In the genomic region with DNA sequence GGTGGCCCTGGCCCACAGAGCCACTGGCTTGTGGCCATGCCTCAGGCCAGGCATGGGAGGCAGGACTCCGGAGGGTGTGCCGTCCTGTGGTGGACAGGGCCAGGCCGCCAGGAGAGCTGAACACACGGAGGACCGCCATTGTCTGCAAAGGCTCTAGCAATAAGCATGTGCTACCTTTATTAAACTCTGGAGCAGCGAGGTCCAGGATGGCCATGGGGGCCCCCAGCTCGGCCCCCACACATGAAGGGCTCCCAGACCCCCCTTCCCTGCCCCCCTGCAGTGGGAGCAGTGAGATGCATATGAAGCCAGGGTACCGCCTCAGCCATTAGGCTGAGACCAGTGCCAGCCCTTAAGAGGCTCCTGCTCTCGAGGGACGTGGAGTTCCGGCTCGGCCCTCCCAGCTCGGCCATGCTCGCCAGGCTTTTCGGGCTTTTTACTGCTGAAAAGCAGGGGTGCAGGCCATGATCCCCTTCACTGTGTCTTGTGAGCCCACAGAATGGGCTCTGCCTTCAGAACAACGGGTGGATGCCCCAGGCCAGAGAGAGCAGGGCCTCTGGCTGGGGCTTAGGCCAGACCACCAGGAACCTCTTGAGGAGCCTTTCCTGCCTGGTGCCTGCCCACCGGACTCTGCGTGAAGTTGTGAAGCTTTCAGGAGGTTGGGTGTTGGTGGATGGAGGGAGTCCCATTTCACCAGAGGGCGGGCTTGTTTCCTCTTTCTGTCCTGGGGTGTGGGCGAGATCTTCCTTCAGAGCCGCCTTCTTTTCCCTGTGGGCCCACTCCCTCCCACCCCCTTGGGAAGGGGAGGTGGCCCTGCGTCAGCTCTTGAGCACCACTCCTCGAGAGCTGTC, we compare ENCODE assay signal across 15 cellular contexts. TPM values are rescaled to one million over a fixed set of nuclear protein-coding genes. Genes with fewer than 3 reads are reported as not detected.
DNase-seq lines count a peak whose midpoint lies in the region; ATAC-seq and TF ChIP-seq lines count a peak whose summit lies in the region.
"Had no signal": no experiment of that assay in that cellular context is flagged by ENCODE, and none has a peak within 500 bp of the region (broad histone marks: within the 10 kb centered on the region; RNA-seq: fewer than 3 reads in every experiment).

No MANE protein-coding gene starts in this region.

- H3K4me1 ChIP-seq in heart right ventricle (peaks cover 5 to 27% (median 15%) of the 10 kb centered on the region in 9 donors), right cardiac atrium (ENCODE audit: control insufficient read depth, insufficient read depth, low read length) (no peaks in the 10 kb centered on the region)

- WGBS in heart right ventricle, 2 donors: 88% methylated on average over 23 of the region's 23 CpGs
- WGBS in right cardiac atrium: 85% methylated on average over 23 of the region's 23 CpGs

- peaks cover 0 to 73% (median 8%) of the 10 kb centered on the region in 9 donors for H3K36me3 ChIP-seq in heart right ventricle

- DNase-seq in left ventricle myocardium superior (peak; percentile 25), heart right ventricle (no peak), right cardiac atrium (peak in 2 of 3 donors; percentile 47 to 55), ureter (ENCODE audit: low spot score) (peak; percentile 41), SW480 (ENCODE audit: low spot score) (no peak)
- no peak for DNase-seq in stimulated activated CD4-positive, alpha-beta T cell treated with anti-CD3 and anti-CD28 coated beads, Interleukin-12 subunit alpha, Interleukin-12 subunit beta, amount 100 ng/mL, for 4 hours
- DNase-seq: activated CD8-positive, alpha-beta T cell treated with anti-CD3 and anti-CD28 coated beads for 36 hours; activated gamma-delta T cell treated with Interleukin-2 at 50 U/mL for 16 hours; Calu3; HFFc6; naive thymus-derived CD8-positive, alpha-beta T cell; NCI-H774; SW 1271 had no signal

- H3K27ac ChIP-seq in heart right ventricle: no peak overlapping the region
- H3K27ac ChIP-seq in right cardiac atrium (ENCODE audit: low read length): no peak overlapping the region

- H3K27me3 ChIP-seq in heart right ventricle: no peaks in the 10 kb centered on the region
- no peaks in the 10 kb centered on the region for H3K27me3 ChIP-seq in right cardiac atrium (ENCODE audit: control insufficient read depth, insufficient read depth)

- H3K9me3 ChIP-seq in heart right ventricle: no peaks in the 10 kb centered on the region
- no peaks in the 10 kb centered on the region for H3K9me3 ChIP-seq in right cardiac atrium (ENCODE audit: control insufficient read depth, low read length)

- no peak for ATAC-seq in left ventricle myocardium superior
- ATAC-seq in heart right ventricle: no peak
- ATAC-seq in right cardiac atrium: no peak
- ATAC-seq: activated CD8-positive, alpha-beta T cell treated with anti-CD3 and anti-CD28 coated beads for 36 hours; naive thymus-derived CD8-positive, alpha-beta T cell; Panc1 had no signal

- H3K4me3 ChIP-seq in heart right ventricle (no peak overlapping the region), right cardiac atrium (ENCODE audit: low read length) (no peak overlapping the region)

- intact Hi-C loops in left ventricle myocardium superior (cut with micrococcal nuclease) (no loop called here), heart right ventricle (cut with DNase I) (no loop called here), right cardiac atrium (cut with DNase I) (no loop called here)

- no peak for TF ChIP-seq CTCF in heart right ventricle (IDR thresholded peaks at IDR 0.05)

RNA-seq across cellular contexts. Expression of gene AMIGO3, which starts 2.6 kb away (rescaled TPM):
- total RNA-seq in left ventricle myocardium superior: not detected
- total RNA-seq in heart right ventricle: under 1 TPM in 2 of 10 donors, not detected in 8; 0.09 to 0.15 TPM
- 1 to 10 TPM; 1.8 to 2.1 TPM for polyA plus RNA-seq in heart right ventricle
- under 1 TPM in 1 of 4 donors, not detected in 3; 0.09 TPM for total RNA-seq in right cardiac atrium
- polyA plus RNA-seq in right cardiac atrium: 0.57 TPM
- total RNA-seq in ureter: not detected
- total RNA-seq: frontal cortex had no signal

RNA-seq across cellular contexts. Expression of gene GMPPB, which starts 6.8 kb away (rescaled TPM):
- 16.4 TPM for total RNA-seq in left ventricle myocardium superior
- 10 to 100 TPM in 8 of 10 donors, 1 to 10 TPM in 2; 9.6 to 30.4 (median 12.9) TPM for total RNA-seq in heart right ventricle
- 10 to 100 TPM in 1 of 2 donors, 1 to 10 TPM in 1; 8.7 to 48.8 TPM for polyA plus RNA-seq in heart right ventricle
- 10 to 100 TPM; 12.6 to 34.7 (median 19.6) TPM for total RNA-seq in right cardiac atrium
- 13.2 TPM for polyA plus RNA-seq in right cardiac atrium
- 47.2 TPM for total RNA-seq in ureter

RNA-seq across cellular contexts. Expression of gene RNF123, which starts 27.6 kb away (rescaled TPM):
- total RNA-seq in left ventricle myocardium superior: 45.3 TPM
- total RNA-seq in heart right ventricle: 10 to 100 TPM; 41.5 to 61.8 (median 51.4) TPM
- polyA plus RNA-seq in heart right ventricle: 10 to 100 TPM; 23.6 to 30.8 TPM
- total RNA-seq in right cardiac atrium: 10 to 100 TPM; 36.6 to 44.6 (median 41.8) TPM
- 24.4 TPM for polyA plus RNA-seq in right cardiac atrium
- total RNA-seq in ureter: 52.8 TPM

RNA-seq across cellular contexts. Expression of gene MST1, which starts 27.6 kb away (rescaled TPM):
- 6.6 TPM for total RNA-seq in left ventricle myocardium superior
- 1 to 10 TPM; 2.3 to 5.1 (median 3.8) TPM for total RNA-seq in heart right ventricle
- 10 to 100 TPM in 1 of 2 donors, 1 to 10 TPM in 1; 3.3 to 16.0 TPM for polyA plus RNA-seq in heart right ventricle
- 1 to 10 TPM; 3.5 to 7.5 (median 6.6) TPM for total RNA-seq in right cardiac atrium
- polyA plus RNA-seq in right cardiac atrium: 6.2 TPM
- 16.6 TPM for total RNA-seq in ureter

RNA-seq across cellular contexts. Expression of gene APEH, which starts 42.8 kb away (rescaled TPM):
- total RNA-seq in left ventricle myocardium superior (113 TPM), heart right ventricle (100 to 1,000 TPM; 101 to 140 (median 110) TPM), right cardiac atrium (100 to 1,000 TPM in 1 of 4 donors, 10 to 100 TPM in 3; 75.7 to 110 (median 93.6) TPM), ureter (152 TPM)
- polyA plus RNA-seq in heart right ventricle (10 to 100 TPM; 18.2 to 65.7 TPM), right cardiac atrium (37.4 TPM)

Comparison
In these comparisons a context has a peak if more than half of its experiments do, and no peak if none do; other contexts are left out.
1. DNase-seq: peak in left ventricle myocardium superior (single experiment), right cardiac atrium (2 of 3) and ureter (single experiment); none in heart right ventricle (0 of 2), SW480 (single experiment) and stimulated activated CD4-positive, alpha-beta T cell treated with anti-CD3 and anti-CD28 coated beads, Interleukin-12 subunit alpha, Interleukin-12 subunit beta, amount 100 ng/mL, for 4 hours (single experiment).